Comparison of ENCODE assay signal across 8 cellular contexts in genomic region chr2:221554769-221555510, GRCh38.
DNase-seq lines count a peak whose midpoint lies in the region; ATAC-seq lines count a peak whose summit lies in the region.

No MANE protein-coding gene starts in this region.

- peaks cover 47% of the 10 kb centered on the region for H3K4me1 ChIP-seq in HUES48 (ENCODE audit: control insufficient read depth, insufficient read depth, low read length)
- H3K4me1 ChIP-seq in iPS-20b (ENCODE audit: insufficient read depth, low read length): peaks cover 40% of the 10 kb centered on the region

- ATAC-seq in GM18508 (IDR thresholded peaks at IDR 0.05; ENCODE audit: insufficient read depth, unreplicated experiment) (peak; percentile 95), GM21576 (IDR thresholded peaks at IDR 0.05; ENCODE audit: unreplicated experiment) (peak; percentile 99)

- H3K4me3 ChIP-seq in HUES48 (ENCODE audit: low read depth, low read length): peak overlapping the region; percentile 3; the same call in 1 of the 2 replicates
- H3K4me3 ChIP-seq in iPS-20b (ENCODE audit: low read length): peak overlapping the region; percentile 46

- no peaks in the 10 kb centered on the region for H3K36me3 ChIP-seq in HUES48 (ENCODE audit: control insufficient read depth, insufficient read depth, low read length)
- H3K36me3 ChIP-seq in iPS-20b (ENCODE audit: insufficient read depth, low read depth, low read length): no peaks in the 10 kb centered on the region

- no peak overlapping the region for H3K9ac ChIP-seq in HUES48 (ENCODE audit: low read depth, low read length)
- 0 out of 2 replicates have a peak overlapping the region, but pooled peaks have one; percentile 26 for H3K9ac ChIP-seq in iPS-20b (ENCODE audit: low read depth, low read length)

- H3K27ac ChIP-seq in HUES48 (ENCODE audit: low read depth, low read length) (peak overlapping the region; percentile 71), iPS-20b (ENCODE audit: low read length) (peak overlapping the region; percentile 5)

- H3K9me3 ChIP-seq in HUES48 (ENCODE audit: control insufficient read depth, insufficient read depth, low read length) (no peaks in the 10 kb centered on the region), iPS-20b (ENCODE audit: insufficient read depth, low read depth, low read length) (no peaks in the 10 kb centered on the region)

- DNase-seq in RPMI8226 (no peak), dedifferentiated amniotic fluid mesenchymal stem cell (ENCODE audit: extremely low spot score) (no peak), epidermal melanocyte (ENCODE audit: insufficient read length, low spot score) (no peak)
- no peak for DNase-seq in activated CD8-positive, alpha-beta memory T cell treated with anti-CD3 and anti-CD28 coated beads, Interleukin-2, amount 50 U/mL, for 48 hours

- no peaks in the 10 kb centered on the region; the same call in 1 of the 2 replicates for H3K27me3 ChIP-seq in HUES48 (ENCODE audit: control insufficient read depth, insufficient read depth, low read length)
- peaks cover 10% of the 10 kb centered on the region; the same call in 1 of the 2 replicates for H3K27me3 ChIP-seq in iPS-20b (ENCODE audit: insufficient read depth, low read length)
